24 cellular contexts compared by ENCODE assay signal in genomic region chr12:116160883-116161458, GRCh38.
DNase-seq lines count a peak whose midpoint lies in the region; FAIRE-seq and TF ChIP-seq lines count a peak whose summit lies in the region.
"Had no signal": no experiment of that assay in that cellular context is flagged by ENCODE, and none has a peak within 500 bp of the region (broad histone marks: within the 10 kb centered on the region; RNA-seq: fewer than 3 reads in every experiment).

No MANE protein-coding gene starts in this region.

- H3K36me3 ChIP-seq in BLaER1 treated with 17β-estradiol and CSF1 and Interleukin-3, amounts not matched to agents 10 nM and 100 nM = peaks cover 0 to 7% (median 0%) of the 10 kb centered on the region in 11 experiments; a peak in 3 of 22 replicates
- H3K36me3 ChIP-seq in PC-9 (ENCODE audit: low read depth) (no peaks in the 10 kb centered on the region), osteoblast (ENCODE audit: insufficient read depth, low read length) (no peaks in the 10 kb centered on the region), Caco-2 (ENCODE audit: control insufficient read depth, insufficient read depth, low read length) (no peaks in the 10 kb centered on the region)
- H3K36me3 ChIP-seq: lower lobe of right lung, thyroid gland had no signal

- H3K36me3 Mint-ChIP-seq in Caco-2 (ENCODE audit: insufficient read depth, unreplicated experiment) (peaks cover 7% of the 10 kb centered on the region), type B pancreatic cell (no peaks in the 10 kb centered on the region)
- no peaks in the 10 kb centered on the region for H3K36me3 Mint-ChIP-seq in activated CD4-positive, alpha-beta T cell treated with anti-CD3 and anti-CD28 coated beads, Interleukin-2, amount 10 ng/mL, durations not matched to agents 24 days and 14 days (ENCODE audit: low read depth)

- no peak for TF ChIP-seq CTCF in PC-9 (conservative IDR thresholded peaks at IDR 0.05)
- TF ChIP-seq CTCF in osteoblast (IDR thresholded peaks at IDR 0.05; ENCODE audit: extremely low read depth, low read depth, low read length) = no peak
- no peak for TF ChIP-seq CTCF in Caco-2 (IDR thresholded peaks at IDR 0.05; ENCODE audit: insufficient read depth in 1 of 2, low read depth in 1 of 2, low read length in 1 of 2, severe bottlenecking in 1 of 2, unreplicated experiment in 1 of 2)
- no peak for TF ChIP-seq CTCF in type B pancreatic cell (conservative IDR thresholded peaks at IDR 0.05)
- TF ChIP-seq CTCF in D721Med (IDR thresholded peaks at IDR 0.05; ENCODE audit: insufficient read depth, missing control alignments) = no peak

- no TSS peak for BruUV-seq in PC-9 (replicated peaks; lab: Mats Ljungman, UMichigan)
- BruUV-seq in Caco-2 (replicated peaks; lab: Mats Ljungman, UMichigan) = no TSS peak

- H3K4me3 Mint-ChIP-seq in Caco-2 (ENCODE audit: unreplicated experiment) (no peak overlapping the region), type B pancreatic cell (no peak overlapping the region)
- H3K4me3 Mint-ChIP-seq in activated CD4-positive, alpha-beta T cell treated with anti-CD3 and anti-CD28 coated beads, Interleukin-2, amount 10 ng/mL, durations not matched to agents 24 days and 14 days = no peak overlapping the region
- H3K4me3 Mint-ChIP-seq: activated T-cell treated with anti-CD3 and anti-CD28 coated beads, Interleukin-2, amount 50 U/mL, for 24 hours had no signal

- H3K4me1 Mint-ChIP-seq in Caco-2 (ENCODE audit: low read depth, unreplicated experiment) (peaks cover 36% of the 10 kb centered on the region), type B pancreatic cell (ENCODE audit: unreplicated experiment) (peaks cover 59% of the 10 kb centered on the region)
- peaks cover 25% of the 10 kb centered on the region for H3K4me1 Mint-ChIP-seq in activated CD4-positive, alpha-beta T cell treated with anti-CD3 and anti-CD28 coated beads, Interleukin-2, amount 10 ng/mL, durations not matched to agents 24 days and 14 days

- H3K4me2 ChIP-seq in BLaER1 treated with 17β-estradiol and CSF1 and Interleukin-3, amounts not matched to agents 10 nM and 100 nM = peak overlapping the region; percentile 3 to 73 (median 56); a peak in 19 of 22 replicates
- peak overlapping the region; percentile 28; the same call in 1 of the 2 replicates for H3K4me2 ChIP-seq in PC-9
- no peak overlapping the region for H3K4me2 ChIP-seq in osteoblast (ENCODE audit: insufficient read depth, low read length)

- H3K9ac ChIP-seq in BLaER1 treated with 17β-estradiol and CSF1 and Interleukin-3, amounts not matched to agents 10 nM and 100 nM = no peak overlapping the region

- no peaks in the 10 kb centered on the region; the same call in 1 of the 2 replicates for H3K9me2 ChIP-seq in PC-9 (ENCODE audit: insufficient read depth)

- no peak for DNase-seq in PC-9
- no peak for DNase-seq in epithelial cell of prostate (ENCODE audit: low read depth, low spot score)
- no peak for DNase-seq in osteoblast (ENCODE audit: insufficient read length, low spot score, missing footprints)
- DNase-seq in Caco-2 = no peak
- no peak for DNase-seq in type B pancreatic cell (ENCODE audit: extremely low spot score, unreplicated experiment)
- DNase-seq in D721Med (ENCODE audit: insufficient read length, low spot score) = no peak
- no peak for DNase-seq in activated CD4-positive, alpha-beta T cell treated with anti-CD3 and anti-CD28 coated beads, Interleukin-2, amount 10 ng/mL, durations not matched to agents 24 days and 14 days
- DNase-seq: activated CD4-positive, alpha-beta T cell treated with anti-CD3 and anti-CD28 coated beads for 48 hours; activated gamma-delta T cell treated with Interleukin-2 at 50 U/mL for 16 hours; activated T-cell treated with anti-CD3 and anti-CD28 coated beads, Interleukin-2, amount 50 U/mL, for 24 hours; cerebellar nuclear complex; DMS79; GDM1; head of caudate nucleus; kidney; lower lobe of right lung; mucosa of descending colon; NCI-H146; NCI-H510A; Right ventricle myocardium superior; stimulated activated naive CD8-positive, alpha-beta T cell treated with anti-CD3 and anti-CD28 coated beads, Interleukin-15, Interleukin-2, amounts not matched to agents 100 U/mL and 50 U/mL, for 24 hours; thyroid gland had no signal

- H4K20me1 ChIP-seq in BLaER1 treated with 17β-estradiol and CSF1 and Interleukin-3, amounts not matched to agents 10 nM and 100 nM = peaks cover 95 to 100% (median 100%) of the 10 kb centered on the region in 11 experiments
- H4K20me1 ChIP-seq in PC-9 (ENCODE audit: insufficient read depth) (peaks cover 30% of the 10 kb centered on the region), osteoblast (ENCODE audit: insufficient read depth, low read length) (peaks cover 90% of the 10 kb centered on the region)

- H3K27me3 Mint-ChIP-seq in Caco-2 (ENCODE audit: insufficient read depth, unreplicated experiment) (no peaks in the 10 kb centered on the region), type B pancreatic cell (no peaks in the 10 kb centered on the region)
- no peaks in the 10 kb centered on the region for H3K27me3 Mint-ChIP-seq in activated CD4-positive, alpha-beta T cell treated with anti-CD3 and anti-CD28 coated beads, Interleukin-2, amount 10 ng/mL, durations not matched to agents 24 days and 14 days
- H3K27me3 Mint-ChIP-seq: activated T-cell treated with anti-CD3 and anti-CD28 coated beads, Interleukin-2, amount 50 U/mL, for 24 hours had no signal

- FAIRE-seq in D721Med (lab: Jason Lieb, UNC) = no peak
- FAIRE-seq: GM19239, kidney had no signal

- H3K4me1 ChIP-seq in BLaER1 treated with 17β-estradiol and CSF1 and Interleukin-3, amounts not matched to agents 10 nM and 100 nM = peaks cover 47 to 80% (median 55%) of the 10 kb centered on the region in 10 experiments
- H3K4me1 ChIP-seq in PC-9 (replicated peaks; ENCODE audit: insufficient read depth) (peaks cover 57% of the 10 kb centered on the region), osteoblast (ENCODE audit: insufficient read depth, low read length) (peaks cover 53% of the 10 kb centered on the region), Caco-2 (peaks cover 16% of the 10 kb centered on the region; the same call in 1 of the 2 replicates)

- no peaks in the 10 kb centered on the region for H3K27me3 ChIP-seq in BLaER1 treated with 17β-estradiol and CSF1 and Interleukin-3, amounts not matched to agents 10 nM and 100 nM
- no peaks in the 10 kb centered on the region for H3K27me3 ChIP-seq in PC-9 (ENCODE audit: insufficient read depth, low read depth)
- H3K27me3 ChIP-seq in osteoblast (ENCODE audit: insufficient read depth, low read length) = no peaks in the 10 kb centered on the region
- no peaks in the 10 kb centered on the region for H3K27me3 ChIP-seq in Caco-2 (replicated peaks; ENCODE audit: control insufficient read depth, insufficient read depth, low read length)
- H3K27me3 ChIP-seq: thyroid gland had no signal

- H3K79me2 ChIP-seq in PC-9 (ENCODE audit: low read depth) (peaks cover 95% of the 10 kb centered on the region), osteoblast (ENCODE audit: insufficient read depth, low read length) (peaks cover 98% of the 10 kb centered on the region)

- CTCF ChIA-PET in PC-9 (lab: Charles Lee) = no interaction called here
- CTCF ChIA-PET in Caco-2 (lab: Charles Lee) = interaction anchor here (0.6 kb wide), 1 partner anchor 291 kb away, joined by 3 read pairs; no protein-coding TSS in a partner anchor

- H3F3A ChIP-seq in PC-9 (ENCODE audit: insufficient read depth, low read depth) = peaks cover 36% of the 10 kb centered on the region

- POLR2A ChIA-PET in PC-9 (lab: Charles Lee; ENCODE audit: unreplicated experiment) = interaction anchor here (0.6 kb wide), 1 partner anchor 118 kb away, joined by 22 read pairs; no protein-coding TSS in a partner anchor
- POLR2A ChIA-PET in Caco-2 (lab: Charles Lee) = interaction anchor here (0.7 kb wide), 1 partner anchor 43 kb away, joined by 4 read pairs; no protein-coding TSS in a partner anchor

- intact Hi-C loops in PC-9 (cut with micrococcal nuclease; ENCODE audit: unreplicated experiment) = no loop called here
- intact Hi-C loops in Caco-2 (cut with micrococcal nuclease; ENCODE audit: unreplicated experiment) = no loop called here
- intact Hi-C loops in activated CD4-positive, alpha-beta T cell treated with anti-CD3 and anti-CD28 coated beads, Interleukin-2, amount 10 ng/mL, durations not matched to agents 24 days and 14 days (cut with micrococcal nuclease) = no loop called here

- H3K9me3 Mint-ChIP-seq in Caco-2 (ENCODE audit: unreplicated experiment) = no peaks in the 10 kb centered on the region
- no peaks in the 10 kb centered on the region for H3K9me3 Mint-ChIP-seq in type B pancreatic cell
- H3K9me3 Mint-ChIP-seq in activated CD4-positive, alpha-beta T cell treated with anti-CD3 and anti-CD28 coated beads, Interleukin-2, amount 10 ng/mL, durations not matched to agents 24 days and 14 days = no peaks in the 10 kb centered on the region
- H3K9me3 Mint-ChIP-seq: activated T-cell treated with anti-CD3 and anti-CD28 coated beads, Interleukin-2, amount 50 U/mL, for 24 hours had no signal

- H3K27ac ChIP-seq in BLaER1 treated with 17β-estradiol and CSF1 and Interleukin-3, amounts not matched to agents 10 nM and 100 nM = peak overlapping the region in 4 of 11 experiments; percentile 10 to 34 (median 16); a peak in 2 of 22 replicates
- H3K27ac ChIP-seq in PC-9 (peak overlapping the region; percentile 78), epithelial cell of prostate (peak overlapping the region; percentile 33), osteoblast (ENCODE audit: low read depth, low read length) (peak overlapping the region; percentile 48)
- H3K27ac ChIP-seq: lower lobe of right lung had no signal

- H3K9me3 ChIP-seq in BLaER1 treated with 17β-estradiol and CSF1 and Interleukin-3, amounts not matched to agents 10 nM and 100 nM (replicated peaks in 1 of 11) = no peaks in the 10 kb centered on the region
- H3K9me3 ChIP-seq in PC-9 (ENCODE audit: insufficient read depth, low read depth) = no peaks in the 10 kb centered on the region
- no peaks in the 10 kb centered on the region for H3K9me3 ChIP-seq in osteoblast (ENCODE audit: low read depth, low read length)
- H3K9me3 ChIP-seq in Caco-2 = no peaks in the 10 kb centered on the region
- H3K9me3 ChIP-seq: lower lobe of right lung, mucosa of descending colon, thyroid gland had no signal

- no peak overlapping the region for H2AFZ ChIP-seq in PC-9
- no peak overlapping the region for H2AFZ ChIP-seq in osteoblast (ENCODE audit: low read length)

- no peak overlapping the region for H3K4me3 ChIP-seq in BLaER1 treated with 17β-estradiol and CSF1 and Interleukin-3, amounts not matched to agents 10 nM and 100 nM
- no peak overlapping the region for H3K4me3 ChIP-seq in PC-9
- no peak overlapping the region for H3K4me3 ChIP-seq in osteoblast (ENCODE audit: insufficient read depth, low read length)
- H3K4me3 ChIP-seq in Caco-2 (ENCODE audit: low read depth, low read length) = no peak overlapping the region
- H3K4me3 ChIP-seq: lower lobe of right lung, mucosa of descending colon, thyroid gland had no signal

- no peak overlapping the region for H3K27ac Mint-ChIP-seq in Caco-2 (ENCODE audit: unreplicated experiment)
- no peak overlapping the region for H3K27ac Mint-ChIP-seq in type B pancreatic cell
- no peak overlapping the region for H3K27ac Mint-ChIP-seq in activated CD4-positive, alpha-beta T cell treated with anti-CD3 and anti-CD28 coated beads, Interleukin-2, amount 10 ng/mL, durations not matched to agents 24 days and 14 days
- H3K27ac Mint-ChIP-seq: activated T-cell treated with anti-CD3 and anti-CD28 coated beads, Interleukin-2, amount 50 U/mL, for 24 hours had no signal
